ENCODE assay signal across 17 cellular contexts in the genomic region with DNA sequence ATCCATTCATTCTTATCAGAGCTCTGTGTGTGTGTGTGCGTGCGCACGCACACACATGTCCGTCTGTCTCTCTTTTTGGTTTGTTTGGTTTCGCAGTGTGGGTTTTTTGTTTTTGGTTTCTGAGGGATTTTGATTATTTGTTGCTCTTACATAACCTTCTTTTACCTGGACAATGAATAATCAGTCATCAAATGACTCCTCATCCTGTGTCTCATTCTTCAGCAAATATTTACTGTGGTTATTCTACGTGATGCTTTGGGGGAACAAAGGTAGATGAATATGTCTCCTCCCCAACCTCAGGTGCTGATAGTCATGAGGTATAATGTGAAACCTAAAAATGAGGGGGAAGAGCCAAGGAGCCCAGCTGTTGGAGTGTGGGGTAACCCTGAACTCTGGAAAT.
"Had no signal": no experiment of that assay in that cellular context is flagged by ENCODE, and none has a peak within 500 bp of the region (broad histone marks: within the 10 kb centered on the region; RNA-seq: fewer than 3 reads in every experiment).

No MANE protein-coding gene starts in this region.

- H3K27ac ChIP-seq: dorsolateral prefrontal cortex, esophagus squamous epithelium, ovary, thyroid gland, uterus had no signal

- H3K4me3 ChIP-seq: dorsolateral prefrontal cortex, esophagus squamous epithelium, ovary, thyroid gland, uterus had no signal

- DNase-seq: activated naive CD4-positive, alpha-beta T cell treated with anti-CD3 and anti-CD28 coated beads, Interleukin-2, amount 10 ng/mL, durations not matched to agents 7 days and 5 days; activated T-cell treated with anti-CD3 and anti-CD28 coated beads, Interleukin-2, amount 50 U/mL, for 1 hour; dorsolateral prefrontal cortex; esophagus squamous epithelium; glutamatergic neuron; hypothalamus; midbrain; ovary; stimulated activated CD4-positive, alpha-beta T cell treated with anti-CD3 and anti-CD28 coated beads, Interleukin-12 subunit alpha, Interleukin-12 subunit beta, amount 100 ng/mL, for 4 hours; stimulated activated CD4-positive, alpha-beta T cell treated with anti-CD3 and anti-CD28 coated beads, Interleukin-2, amount 100 ng/mL, for 24 hours; T1000; thyroid gland; uterus had no signal

- ATAC-seq: activated CD4-positive, CD25-positive, alpha-beta regulatory T cell treated with anti-CD3 and anti-CD28 coated beads, Interleukin-2, amount 50 U/mL, for 24 hours; stimulated activated effector memory CD8-positive, alpha-beta T cell treated with anti-CD3 and anti-CD28 coated beads, Interleukin-12 subunit alpha, Interleukin-12 subunit beta, amount 100 ng/mL, for 72 hours had no signal

- H3K36me3 Mint-ChIP-seq: activated naive CD4-positive, alpha-beta T cell treated with anti-CD3 and anti-CD28 coated beads, Interleukin-2, amount 10 ng/mL, durations not matched to agents 7 days and 5 days; stimulated activated effector memory CD8-positive, alpha-beta T cell treated with anti-CD3 and anti-CD28 coated beads, Interleukin-12 subunit alpha, Interleukin-12 subunit beta, amount 100 ng/mL, for 72 hours had no signal

- H3K27ac Mint-ChIP-seq: activated naive CD4-positive, alpha-beta T cell treated with anti-CD3 and anti-CD28 coated beads, Interleukin-2, amount 10 ng/mL, durations not matched to agents 7 days and 5 days; activated T-helper 2 cell treated with anti-CD3 and anti-CD28 coated beads, Interferon-gamma antibody, Interleukin-2, Interleukin-4, amounts not matched to agents 10 μg/mL and 5 μg/mL and 100 μg/mL, durations not matched to agents 14 hours and 24 hours and 36 hours; endodermal cell; stimulated activated effector memory CD8-positive, alpha-beta T cell treated with anti-CD3 and anti-CD28 coated beads, Interleukin-12 subunit alpha, Interleukin-12 subunit beta, amount 100 ng/mL, for 72 hours had no signal

- H3K4me1 ChIP-seq: uterus had no signal

- H3K9me3 Mint-ChIP-seq: activated naive CD4-positive, alpha-beta T cell treated with anti-CD3 and anti-CD28 coated beads, Interleukin-2, amount 10 ng/mL, durations not matched to agents 7 days and 5 days; activated T-helper 2 cell treated with anti-CD3 and anti-CD28 coated beads, Interferon-gamma antibody, Interleukin-2, Interleukin-4, amounts not matched to agents 10 μg/mL and 5 μg/mL and 100 μg/mL, durations not matched to agents 14 hours and 24 hours and 36 hours; endodermal cell; stimulated activated effector memory CD8-positive, alpha-beta T cell treated with anti-CD3 and anti-CD28 coated beads, Interleukin-12 subunit alpha, Interleukin-12 subunit beta, amount 100 ng/mL, for 72 hours had no signal

- H3K9me3 ChIP-seq: esophagus squamous epithelium, ovary, thyroid gland, uterus had no signal

- H3K27me3 ChIP-seq: dorsolateral prefrontal cortex, ovary, thyroid gland, uterus had no signal

- H3K4me3 Mint-ChIP-seq: activated naive CD4-positive, alpha-beta T cell treated with anti-CD3 and anti-CD28 coated beads, Interleukin-2, amount 10 ng/mL, durations not matched to agents 7 days and 5 days; endodermal cell; stimulated activated effector memory CD8-positive, alpha-beta T cell treated with anti-CD3 and anti-CD28 coated beads, Interleukin-12 subunit alpha, Interleukin-12 subunit beta, amount 100 ng/mL, for 72 hours had no signal

- H3K4me1 Mint-ChIP-seq: stimulated activated effector memory CD8-positive, alpha-beta T cell treated with anti-CD3 and anti-CD28 coated beads, Interleukin-12 subunit alpha, Interleukin-12 subunit beta, amount 100 ng/mL, for 72 hours had no signal

- H3K36me3 ChIP-seq: esophagus squamous epithelium, ovary, thyroid gland, uterus had no signal
